In the genomic region with DNA sequence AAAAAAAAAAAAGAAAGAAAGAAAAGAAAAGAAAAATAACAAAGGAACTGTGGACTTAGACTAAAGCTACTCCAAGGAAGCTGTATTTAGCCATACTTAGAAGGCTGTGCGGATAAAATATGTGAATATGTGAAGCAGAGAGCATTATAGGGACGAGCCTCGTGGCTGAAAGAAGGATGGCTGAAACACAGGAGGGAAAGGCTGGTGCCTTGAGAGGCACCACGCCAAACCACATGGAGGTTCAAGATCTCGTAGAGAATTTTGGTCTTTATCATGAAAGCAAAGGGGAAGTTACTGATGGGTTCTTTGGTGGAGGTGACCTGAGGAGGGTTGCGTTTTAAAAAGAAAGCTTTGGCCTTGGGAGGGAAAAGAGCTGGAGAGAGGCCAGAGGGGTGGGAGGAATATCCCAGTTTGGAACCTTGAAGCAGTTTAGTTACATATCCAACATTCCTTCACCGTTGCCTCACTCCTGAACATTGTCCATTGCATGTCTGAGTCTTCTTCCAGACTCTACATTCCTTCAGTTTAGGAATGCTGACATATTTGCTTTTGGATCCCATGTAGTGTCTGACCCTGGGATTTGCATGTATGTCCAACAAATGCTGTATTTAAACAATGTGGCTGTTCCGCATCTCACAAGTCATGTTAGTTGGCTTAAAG, we compare ENCODE assay signal across 2 cellular contexts.
TF ChIP-seq lines count a peak whose summit lies in the region.

No MANE protein-coding gene starts in this region.

TF ChIP-seq in SK-N-SH treated with all-trans-retinoic acid at 6 μM for 48 hours, 23 proteins besides CTCF, POLR2A, EP300 and RAD21 (continued from another document):
- no peak for TF ChIP-seq ZNF70 (CRISPR knock-in tag; IDR thresholded peaks at IDR 0.05)
- TF ChIP-seq, protein P1, sequence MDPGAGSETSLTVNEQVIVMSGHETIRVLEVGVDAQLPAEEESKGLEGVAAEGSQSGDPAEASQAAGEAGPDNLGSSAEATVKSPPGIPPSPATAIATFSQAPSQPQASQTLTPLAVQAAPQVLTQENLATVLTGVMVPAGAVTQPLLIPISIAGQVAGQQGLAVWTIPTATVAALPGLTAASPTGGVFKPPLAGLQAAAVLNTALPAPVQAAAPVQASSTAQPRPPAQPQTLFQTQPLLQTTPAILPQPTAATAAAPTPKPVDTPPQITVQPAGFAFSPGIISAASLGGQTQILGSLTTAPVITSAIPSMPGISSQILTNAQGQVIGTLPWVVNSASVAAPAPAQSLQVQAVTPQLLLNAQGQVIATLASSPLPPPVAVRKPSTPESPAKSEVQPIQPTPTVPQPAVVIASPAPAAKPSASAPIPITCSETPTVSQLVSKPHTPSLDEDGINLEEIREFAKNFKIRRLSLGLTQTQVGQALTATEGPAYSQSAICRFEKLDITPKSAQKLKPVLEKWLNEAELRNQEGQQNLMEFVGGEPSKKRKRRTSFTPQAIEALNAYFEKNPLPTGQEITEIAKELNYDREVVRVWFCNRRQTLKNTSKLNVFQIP (CRISPR knock-in tag; IDR thresholded peaks at IDR 0.05; ENCODE audit: borderline replicate concordance, low read depth): no peak
- no peak for TF ChIP-seq ZNF8 (CRISPR knock-in tag; IDR thresholded peaks at IDR 0.05)
- TF ChIP-seq ESRRG (CRISPR knock-in tag; IDR thresholded peaks at IDR 0.05): no peak
- TF ChIP-seq SNAI2 (CRISPR knock-in tag; IDR thresholded peaks at IDR 0.05): no peak

TF ChIP-seq in SK-N-SH, 30 proteins besides CTCF, POLR2A, EP300 and RAD21 (continued from another document):
- TF ChIP-seq, protein P2, sequence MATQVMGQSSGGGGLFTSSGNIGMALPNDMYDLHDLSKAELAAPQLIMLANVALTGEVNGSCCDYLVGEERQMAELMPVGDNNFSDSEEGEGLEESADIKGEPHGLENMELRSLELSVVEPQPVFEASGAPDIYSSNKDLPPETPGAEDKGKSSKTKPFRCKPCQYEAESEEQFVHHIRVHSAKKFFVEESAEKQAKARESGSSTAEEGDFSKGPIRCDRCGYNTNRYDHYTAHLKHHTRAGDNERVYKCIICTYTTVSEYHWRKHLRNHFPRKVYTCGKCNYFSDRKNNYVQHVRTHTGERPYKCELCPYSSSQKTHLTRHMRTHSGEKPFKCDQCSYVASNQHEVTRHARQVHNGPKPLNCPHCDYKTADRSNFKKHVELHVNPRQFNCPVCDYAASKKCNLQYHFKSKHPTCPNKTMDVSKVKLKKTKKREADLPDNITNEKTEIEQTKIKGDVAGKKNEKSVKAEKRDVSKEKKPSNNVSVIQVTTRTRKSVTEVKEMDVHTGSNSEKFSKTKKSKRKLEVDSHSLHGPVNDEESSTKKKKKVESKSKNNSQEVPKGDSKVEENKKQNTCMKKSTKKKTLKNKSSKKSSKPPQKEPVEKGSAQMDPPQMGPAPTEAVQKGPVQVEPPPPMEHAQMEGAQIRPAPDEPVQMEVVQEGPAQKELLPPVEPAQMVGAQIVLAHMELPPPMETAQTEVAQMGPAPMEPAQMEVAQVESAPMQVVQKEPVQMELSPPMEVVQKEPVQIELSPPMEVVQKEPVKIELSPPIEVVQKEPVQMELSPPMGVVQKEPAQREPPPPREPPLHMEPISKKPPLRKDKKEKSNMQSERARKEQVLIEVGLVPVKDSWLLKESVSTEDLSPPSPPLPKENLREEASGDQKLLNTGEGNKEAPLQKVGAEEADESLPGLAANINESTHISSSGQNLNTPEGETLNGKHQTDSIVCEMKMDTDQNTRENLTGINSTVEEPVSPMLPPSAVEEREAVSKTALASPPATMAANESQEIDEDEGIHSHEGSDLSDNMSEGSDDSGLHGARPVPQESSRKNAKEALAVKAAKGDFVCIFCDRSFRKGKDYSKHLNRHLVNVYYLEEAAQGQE (IDR thresholded peaks at IDR 0.05; ENCODE audit: low read depth, low read length): no peak
